ENCODE assay signal across 16 cellular contexts in the genomic region with DNA sequence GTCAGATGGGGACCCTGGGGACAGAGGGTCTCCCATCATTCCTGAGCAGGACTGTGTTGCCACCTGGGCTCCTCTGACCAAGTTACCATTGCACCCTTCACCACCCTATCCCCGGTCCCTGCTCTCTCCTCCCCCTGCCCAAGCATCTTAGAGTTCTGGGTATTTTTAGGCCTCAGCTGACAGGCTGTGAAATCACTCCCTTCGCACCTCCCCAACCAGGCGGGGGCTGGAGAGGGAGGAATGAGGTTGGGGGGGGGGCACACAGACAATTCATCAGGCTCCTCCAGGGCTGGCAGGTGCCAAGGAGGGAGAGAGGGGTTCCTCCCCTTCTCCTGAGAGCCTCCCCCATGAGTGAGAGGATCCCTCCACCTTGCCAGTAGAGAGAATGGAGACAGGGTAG. TPM values are rescaled to one million over a fixed set of nuclear protein-coding genes. Genes with fewer than 3 reads are reported as not detected.
DNase-seq lines count a peak whose midpoint lies in the region; ATAC-seq and FAIRE-seq lines count a peak whose summit lies in the region.
"Had no signal": no experiment of that assay in that cellular context is flagged by ENCODE, and none has a peak within 500 bp of the region (broad histone marks: within the 10 kb centered on the region; RNA-seq: fewer than 3 reads in every experiment).

No MANE protein-coding gene starts in this region.

- DNase-seq in caudate nucleus (lab: John Stamatoyannopoulos, UW) (peak in 47 of 61 donors; percentile 17 to 92 (median 63)), Right ventricle myocardium superior (no peak), left ventricle myocardium superior (no peak), occipital lobe (lab: John Stamatoyannopoulos, UW) (peak; percentile 60), urothelium cell line (ENCODE audit: low spot score) (no peak), NCI-H226 (no peak), NCI-H526 (lab: John Stamatoyannopoulos, UW) (no peak)
- DNase-seq: CD8-positive, alpha-beta T cell; COR-L47; DMS53; GF-D8; GOT3; HFFc6 had no signal

- intact Hi-C loops in Right ventricle myocardium superior (cut with DNase I) (loop anchor here (10.0 kb wide), 1 partner anchor 97 kb away; no protein-coding TSS in a partner anchor), left ventricle myocardium superior (cut with micrococcal nuclease) (no loop called here)

- no peak for FAIRE-seq in urothelium cell line (lab: Jason Lieb, UNC)
- FAIRE-seq: A549, D721Med had no signal

- H3K27ac ChIP-seq in caudate nucleus (ENCODE audit: low read depth, low read length): peak overlapping the region; percentile 75
- H3K27ac ChIP-seq: A549 had no signal

- peak; percentile 45 for ATAC-seq in Right ventricle myocardium superior (ENCODE audit: poor library complexity)
- ATAC-seq in left ventricle myocardium superior: peak; percentile 59
- no peak for ATAC-seq in GM21717 (IDR thresholded peaks at IDR 0.05; ENCODE audit: unreplicated experiment)
- ATAC-seq: A549; CD8-positive, alpha-beta T cell had no signal

RNA-seq across cellular contexts. Expression of a gene that starts 9.0 kb away (rescaled TPM):
- total RNA-seq in Right ventricle myocardium superior (23.7 TPM), left ventricle myocardium superior (32.5 TPM), occipital lobe (15.1 TPM)
- total RNA-seq: CD8-positive, alpha-beta T cell had no signal

Comparison
In these comparisons a context has a peak if more than half of its experiments do, and no peak if none do; other contexts are left out.
1. DNase-seq: peak in caudate nucleus (47 of 61) and occipital lobe (single experiment); none in Right ventricle myocardium superior (single experiment), left ventricle myocardium superior (single experiment), urothelium cell line (single experiment), NCI-H226 (single experiment) and NCI-H526 (0 of 2).